9 cellular contexts compared by ENCODE assay signal in the genomic region with DNA sequence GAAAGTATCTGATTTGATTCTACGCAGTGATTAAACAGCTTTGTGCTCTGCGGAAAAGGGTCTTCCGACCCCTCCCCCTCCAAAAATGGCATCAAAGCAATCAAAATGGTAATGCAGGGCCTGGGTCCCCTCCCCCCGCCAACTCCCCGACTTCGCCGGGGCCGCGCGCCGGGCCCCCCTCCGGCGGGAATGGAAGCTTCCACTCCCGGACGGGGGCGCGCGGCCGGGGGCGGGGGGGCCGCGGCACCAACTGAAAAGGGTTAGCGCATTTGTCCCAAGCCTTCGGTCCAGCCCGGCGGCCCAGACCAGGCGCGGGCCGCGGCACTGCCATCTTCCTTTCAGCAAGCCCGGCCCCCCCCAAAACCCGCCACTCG. TPM values are rescaled to one million over a fixed set of nuclear protein-coding genes. Genes with fewer than 3 reads are reported as not detected.
A peak's percentile ranks its signal among the peaks of the same experiment; 100 is the strongest.
DNase-seq lines count a peak whose midpoint lies in the region; ATAC-seq and TF ChIP-seq lines count a peak whose summit lies in the region.
"Had no signal": no experiment of that assay in that cellular context is flagged by ENCODE, and none has a peak within 500 bp of the region (broad histone marks: within the 10 kb centered on the region; RNA-seq: fewer than 3 reads in every experiment).

No MANE protein-coding gene starts in this region.

- under 1% methylated on average over 27 of the region's 33 CpGs for WGBS in suprapubic skin
- WGBS in mesenchymal stem cell = under 1% methylated on average over 31 of the region's 33 CpGs

- H3K9me3 ChIP-seq in muscle layer of colon (ENCODE audit: low read length) (no peaks in the 10 kb centered on the region), suprapubic skin (no peaks in the 10 kb centered on the region), mesenchymal stem cell (ENCODE audit: control insufficient read depth, low read length) (no peaks in the 10 kb centered on the region)

- H2BK15ac ChIP-seq in mesenchymal stem cell (ENCODE audit: low read depth, poor library complexity, severe bottlenecking) = no peak overlapping the region

- H3K4ac ChIP-seq in mesenchymal stem cell (ENCODE audit: low read depth in 1 of 2, low read length in 2 of 2) = no peak overlapping the region

- no peak overlapping the region for H3K14ac ChIP-seq in mesenchymal stem cell (ENCODE audit: low read length in 2 of 2)

- no peak overlapping the region for H3K23ac ChIP-seq in mesenchymal stem cell (ENCODE audit: low read length in 2 of 2)

- H3K79me1 ChIP-seq in mesenchymal stem cell (replicated peaks; ENCODE audit: low read length, poor library complexity, severe bottlenecking) = no peaks in the 10 kb centered on the region

- H2BK12ac ChIP-seq in mesenchymal stem cell (ENCODE audit: low read length in 2 of 2) = no peak overlapping the region

- TF ChIP-seq POLR2A in suprapubic skin (IDR thresholded peaks at IDR 0.05) = no peak

- H3K4me1 ChIP-seq in muscle layer of colon (ENCODE audit: insufficient read depth, low read length) (peaks cover 11% of the 10 kb centered on the region), suprapubic skin (peaks cover 43% of the 10 kb centered on the region), mesenchymal stem cell (ENCODE audit: control insufficient read depth, insufficient read depth, low read depth, low read length) (peaks cover 26% of the 10 kb centered on the region)

- H2BK120ac ChIP-seq in mesenchymal stem cell (ENCODE audit: low read depth, low read length) = no peak overlapping the region

- H3K9ac ChIP-seq in muscle layer of colon (ENCODE audit: low read length) (no peak overlapping the region), mesenchymal stem cell (ENCODE audit: low read length) (no peak overlapping the region)

- TF ChIP-seq CTCF in coronary artery (IDR thresholded peaks at IDR 0.05) (no peak), suprapubic skin (IDR thresholded peaks at IDR 0.05) (no peak)

- H2BK5ac ChIP-seq in mesenchymal stem cell (ENCODE audit: low read depth, low read length, poor library complexity, severe bottlenecking) = no peak overlapping the region

- no peak for TF ChIP-seq EP300 in suprapubic skin (IDR thresholded peaks at IDR 0.05)

- H3K18ac ChIP-seq in mesenchymal stem cell (ENCODE audit: low read depth in 1 of 2, low read length in 2 of 2) = no peak overlapping the region

- no peak overlapping the region for H4K91ac ChIP-seq in mesenchymal stem cell (ENCODE audit: low read length)

- DNase-seq in NCI-H1105 treated with DMSO at 0.1 percent for 48 hours (lab: John Stamatoyannopoulos, UW) (peak; percentile 28), coronary artery (ENCODE audit: low spot score) (no peak), suprapubic skin (ENCODE audit: low spot score in 2 of 2) (no peak), mesenchymal stem cell (no peak)

- ATAC-seq in HG02623 (IDR thresholded peaks at IDR 0.05; ENCODE audit: unreplicated experiment) (no peak), GM18502 (IDR thresholded peaks at IDR 0.05; ENCODE audit: poor library complexity, unreplicated experiment) (no peak), GM19395 (IDR thresholded peaks at IDR 0.05; ENCODE audit: unreplicated experiment) (no peak)

- no peak overlapping the region for H4K8ac ChIP-seq in mesenchymal stem cell (ENCODE audit: low read length)

- H3K4me2 ChIP-seq in mesenchymal stem cell (ENCODE audit: low read length, poor library complexity, severe bottlenecking) = no peak overlapping the region

- H3K27ac ChIP-seq in coronary artery (peak overlapping the region in 1 of 2 donors; percentile 69), muscle layer of colon (ENCODE audit: low read depth, low read length) (no peak overlapping the region), suprapubic skin (no peak overlapping the region), mesenchymal stem cell (ENCODE audit: low read length, poor library complexity, severe bottlenecking) (no peak overlapping the region)
- H3K27ac ChIP-seq: RWPE1 had no signal

- H3K4me3 ChIP-seq in coronary artery = peak overlapping the region; percentile 74
- peak overlapping the region; percentile 20 to 38 for H3K4me3 ChIP-seq in muscle layer of colon (ENCODE audit: low read depth in 1 of 2, low read length in 2 of 2)
- H3K4me3 ChIP-seq in suprapubic skin = peak overlapping the region; percentile 53
- no peak overlapping the region for H3K4me3 ChIP-seq in mesenchymal stem cell (ENCODE audit: insufficient read depth in 1 of 2, low read depth in 1 of 2, low read length in 2 of 2)

- peaks cover 32 to 66% of the 10 kb centered on the region in 2 donors for H3K27me3 ChIP-seq in muscle layer of colon (ENCODE audit: control insufficient read depth in 1 of 2, insufficient read depth in 2 of 2, low read length in 2 of 2)
- H3K27me3 ChIP-seq in suprapubic skin = peaks cover 87% of the 10 kb centered on the region
- H3K27me3 ChIP-seq in mesenchymal stem cell (ENCODE audit: control insufficient read depth in 1 of 2, insufficient read depth in 1 of 2, low read length in 2 of 2) = peaks cover 66 to 69% of the 10 kb centered on the region in 2 experiments

- H2AK5ac ChIP-seq in mesenchymal stem cell (ENCODE audit: low read length, severe bottlenecking) = no peak overlapping the region

- H3K36me3 ChIP-seq in muscle layer of colon (ENCODE audit: insufficient read depth, low read length) = no peaks in the 10 kb centered on the region
- no peaks in the 10 kb centered on the region for H3K36me3 ChIP-seq in suprapubic skin
- H3K36me3 ChIP-seq in mesenchymal stem cell (ENCODE audit: control insufficient read depth in 1 of 2, insufficient read depth in 2 of 2, low read depth in 1 of 2, low read length in 2 of 2) = no peaks in the 10 kb centered on the region

- no peak overlapping the region for H2AFZ ChIP-seq in mesenchymal stem cell (ENCODE audit: low read depth, low read length)

RNA-seq across cellular contexts. Expression of gene PHF21B, which starts 2.9 kb away (rescaled TPM):
- not detected for total RNA-seq in suprapubic skin
- polyA plus RNA-seq in mesenchymal stem cell (2013, experiment 1 of 2) = 0.11 TPM
- polyA plus RNA-seq in mesenchymal stem cell (2013, experiment 2 of 2) = 0.05 TPM

Comparison
In these comparisons a context has a peak if more than half of its experiments do, and no peak if none do; other contexts are left out.
1. H3K4me3 ChIP-seq: peak in coronary artery (single experiment), muscle layer of colon (2 of 2) and suprapubic skin (single experiment); none in mesenchymal stem cell (0 of 2).